ENCODE assay signal across 8 cellular contexts in genomic region chr2:241218131-241219029, GRCh38. TPM values are rescaled to one million over a fixed set of nuclear protein-coding genes. Genes with fewer than 3 reads are reported as not detected.
DNase-seq lines count a peak whose midpoint lies in the region; ATAC-seq and TF ChIP-seq lines count a peak whose summit lies in the region.

No MANE protein-coding gene starts in this region.

- H3K9me3 ChIP-seq in WERI-Rb-1 (ENCODE audit: severe bottlenecking) (no peaks in the 10 kb centered on the region), right lobe of liver (no peaks in the 10 kb centered on the region), stomach (no peaks in the 10 kb centered on the region)

- ATAC-seq in right lobe of liver (peak; percentile 50 to 66 (median 54)), GM18505 (IDR thresholded peaks at IDR 0.05; ENCODE audit: unreplicated experiment) (no peak), GM21528 (IDR thresholded peaks at IDR 0.05; ENCODE audit: low FRiP score, unreplicated experiment) (no peak)

- H3K36me3 ChIP-seq in WERI-Rb-1: peaks cover 5% of the 10 kb centered on the region; the same call in 1 of the 2 replicates
- H3K36me3 ChIP-seq in right lobe of liver: no peaks in the 10 kb centered on the region
- no peaks in the 10 kb centered on the region for H3K36me3 ChIP-seq in stomach

- H3K27me3 ChIP-seq in WERI-Rb-1 (ENCODE audit: insufficient read depth, low read depth, severe bottlenecking) (no peaks in the 10 kb centered on the region), dorsolateral prefrontal cortex (no peaks in the 10 kb centered on the region), right lobe of liver (no peaks in the 10 kb centered on the region), stomach (no peaks in the 10 kb centered on the region)

- DNase-seq in WERI-Rb-1: peak; percentile 55
- DNase-seq in dorsolateral prefrontal cortex: peak in 2 of 10 donors; percentile 37 to 63
- peak in 1 of 3 donors; percentile 76 for DNase-seq in right lobe of liver
- peak; percentile 55 for DNase-seq in stomach

- 0% methylated on average over 23 of the region's 83 CpGs for WGBS in right lobe of liver (ENCODE audit: insufficient coverage, low coverage, low lambda C conversion rate, missing lambda C conversion rate)
- 1 to 2% (median 2%) methylated on average over 26 to 70 of the region's 83 CpGs for WGBS in stomach, 5 donors

- H3K27ac ChIP-seq in WERI-Rb-1 (peak overlapping the region; percentile 28; the same call in 1 of the 2 replicates), dorsolateral prefrontal cortex (peak overlapping the region in 48 of 59 donors; percentile 16 to 87 (median 62)), right lobe of liver (peak overlapping the region in 1 of 3 donors; percentile 54), stomach (peak overlapping the region; percentile 8 to 81 (median 56))

- no peak for TF ChIP-seq EP300 in stomach (IDR thresholded peaks at IDR 0.05)

- no peak for TF ChIP-seq POLR2A in right lobe of liver (IDR thresholded peaks at IDR 0.05)
- TF ChIP-seq POLR2A in stomach (IDR thresholded peaks at IDR 0.05): no peak
- TF ChIP-seq POLR2A in GM18505 (IDR thresholded peaks at IDR 0.05; ENCODE audit: borderline replicate concordance, extremely low read depth, insufficient read depth, insufficient read length): no peak

- intact Hi-C loops in dorsolateral prefrontal cortex (cut with DNase I) (loop anchor here in 1 of 2 donors (5.0 kb wide), 1 partner anchor 99 kb away; the partner anchor contains the start of genes HDLBP and SEPTIN2), right lobe of liver (cut with DNase I) (no loop called here), stomach (cut with DNase I; ENCODE audit: low total_unique reads) (no loop called here)

- peak overlapping the region; percentile 70 for H3K4me3 ChIP-seq in GM08714 (ENCODE audit: low read length)
- peak overlapping the region; percentile 84 for H3K4me3 ChIP-seq in WERI-Rb-1 (ENCODE audit: low read depth, low read length)
- peak overlapping the region; percentile 38 to 82 (median 67) for H3K4me3 ChIP-seq in dorsolateral prefrontal cortex
- peak overlapping the region; percentile 51 to 61 (median 58) for H3K4me3 ChIP-seq in right lobe of liver
- H3K4me3 ChIP-seq in stomach: peak overlapping the region; percentile 59 to 83 (median 66)

- TF ChIP-seq CTCF in LNCAP (IDR thresholded peaks at IDR 0.05) (peak; percentile 41; the same call in 1 of the 2 replicates), WERI-Rb-1 (IDR thresholded peaks at IDR 0.05; ENCODE audit: low read depth, low read length) (peak; percentile 57), dorsolateral prefrontal cortex (IDR thresholded peaks at IDR 0.05 in 54 of 56, conservative IDR thresholded peaks at IDR 0.05 in 2 of 56; ENCODE audit: low read depth in 1 of 56, partially characterized antibody in 56 of 56) (peak in 38 of 56 donors; percentile 6 to 56 (median 29)), right lobe of liver (IDR thresholded peaks at IDR 0.05) (peak in 3 of 4 donors; percentile 18 to 41 (median 24)), stomach (IDR thresholded peaks at IDR 0.05) (peak in 3 of 7 experiments; percentile 5 to 15 (median 11))

- peaks cover 0 to 9% (median under 1%) of the 10 kb centered on the region in 4 donors for H3K4me1 ChIP-seq in right lobe of liver
- H3K4me1 ChIP-seq in stomach: peaks cover 9 to 25% (median 20%) of the 10 kb centered on the region in 4 donors

RNA-seq across cellular contexts. Expression of gene ANO7, which starts 29.9 kb away (rescaled TPM):
- total RNA-seq in dorsolateral prefrontal cortex (10 to 100 TPM in 10 of 120 experiments, 1 to 10 TPM in 110; 1.8 to 24.3 (median 6.2) TPM), right lobe of liver (1 to 10 TPM in 3 of 6 experiments, under 1 TPM in 3; 0.61 to 2.4 (median 0.97) TPM), stomach (100 to 1,000 TPM in 1 of 5 donors, 10 to 100 TPM in 2, 1 to 10 TPM in 2; 4.6 to 138 (median 61.3) TPM)
- polyA plus RNA-seq in stomach: 1 to 10 TPM in 2 of 3 donors, under 1 TPM in 1; 0.48 to 2.0 (median 2.0) TPM

Comparison
In these comparisons a context has a peak if more than half of its experiments do, and no peak if none do; other contexts are left out.
1. ATAC-seq: peak in right lobe of liver (4 of 4); none in GM18505 (single experiment) and GM21528 (single experiment).
2. Peak in every context shown above with its lines, with median percentiles within 50 percentile points of each other: H3K4me3 ChIP-seq.